In the genomic region with DNA sequence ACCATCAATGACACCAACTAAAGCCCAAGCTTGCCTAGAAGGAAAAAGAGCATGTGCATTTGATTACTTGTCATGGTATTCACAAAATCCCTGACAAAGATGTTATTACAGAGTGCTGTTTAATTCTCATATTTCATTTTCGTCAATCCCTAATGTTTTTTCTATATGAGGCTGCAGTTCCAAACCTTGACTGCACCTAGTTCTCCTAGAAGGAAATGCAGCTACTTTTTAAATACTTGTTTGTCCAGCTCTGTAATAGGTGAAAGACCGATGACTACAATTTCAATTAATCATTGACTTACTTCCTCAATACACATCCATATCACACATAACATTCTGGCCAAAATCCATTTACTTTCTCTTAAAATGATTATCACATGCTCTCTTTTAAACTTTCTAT, we compare ENCODE assay signal across 2 cellular contexts.
TF ChIP-seq lines count a peak whose summit lies in the region.

No MANE protein-coding gene starts in this region.

TF ChIP-seq in liver, 16 proteins besides CTCF, POLR2A, EP300 and RAD21:
- TF ChIP-seq NR2F2 (IDR thresholded peaks at IDR 0.05) (no peak), HNF4A (conservative IDR thresholded peaks at IDR 0.05) (peak in 1 of 2 donors; percentile 9), EGR1 (IDR thresholded peaks at IDR 0.05; ENCODE audit: low read depth in 2 of 2) (no peak), YY1 (IDR thresholded peaks at IDR 0.05) (no peak), FOXA1 (IDR thresholded peaks at IDR 0.05) (no peak), JUND (IDR thresholded peaks at IDR 0.05) (no peak), RXRA (IDR thresholded peaks at IDR 0.05) (no peak), GABPA (IDR thresholded peaks at IDR 0.05 in 1 of 2, conservative IDR thresholded peaks at IDR 0.05 in 1 of 2) (no peak), SP1 (IDR thresholded peaks at IDR 0.05) (peak; percentile 13), TAF1 (conservative IDR thresholded peaks at IDR 0.05) (no peak)
- TF ChIP-seq, protein P1, sequence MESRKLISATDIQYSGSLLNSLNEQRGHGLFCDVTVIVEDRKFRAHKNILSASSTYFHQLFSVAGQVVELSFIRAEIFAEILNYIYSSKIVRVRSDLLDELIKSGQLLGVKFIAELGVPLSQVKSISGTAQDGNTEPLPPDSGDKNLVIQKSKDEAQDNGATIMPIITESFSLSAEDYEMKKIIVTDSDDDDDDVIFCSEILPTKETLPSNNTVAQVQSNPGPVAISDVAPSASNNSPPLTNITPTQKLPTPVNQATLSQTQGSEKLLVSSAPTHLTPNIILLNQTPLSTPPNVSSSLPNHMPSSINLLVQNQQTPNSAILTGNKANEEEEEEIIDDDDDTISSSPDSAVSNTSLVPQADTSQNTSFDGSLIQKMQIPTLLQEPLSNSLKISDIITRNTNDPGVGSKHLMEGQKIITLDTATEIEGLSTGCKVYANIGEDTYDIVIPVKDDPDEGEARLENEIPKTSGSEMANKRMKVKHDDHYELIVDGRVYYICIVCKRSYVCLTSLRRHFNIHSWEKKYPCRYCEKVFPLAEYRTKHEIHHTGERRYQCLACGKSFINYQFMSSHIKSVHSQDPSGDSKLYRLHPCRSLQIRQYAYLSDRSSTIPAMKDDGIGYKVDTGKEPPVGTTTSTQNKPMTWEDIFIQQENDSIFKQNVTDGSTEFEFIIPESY (IDR thresholded peaks at IDR 0.05): no peak
- TF ChIP-seq, protein P2, sequence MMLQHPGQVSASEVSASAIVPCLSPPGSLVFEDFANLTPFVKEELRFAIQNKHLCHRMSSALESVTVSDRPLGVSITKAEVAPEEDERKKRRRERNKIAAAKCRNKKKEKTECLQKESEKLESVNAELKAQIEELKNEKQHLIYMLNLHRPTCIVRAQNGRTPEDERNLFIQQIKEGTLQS (IDR thresholded peaks at IDR 0.05): no peak
- TF ChIP-seq, protein P3, sequence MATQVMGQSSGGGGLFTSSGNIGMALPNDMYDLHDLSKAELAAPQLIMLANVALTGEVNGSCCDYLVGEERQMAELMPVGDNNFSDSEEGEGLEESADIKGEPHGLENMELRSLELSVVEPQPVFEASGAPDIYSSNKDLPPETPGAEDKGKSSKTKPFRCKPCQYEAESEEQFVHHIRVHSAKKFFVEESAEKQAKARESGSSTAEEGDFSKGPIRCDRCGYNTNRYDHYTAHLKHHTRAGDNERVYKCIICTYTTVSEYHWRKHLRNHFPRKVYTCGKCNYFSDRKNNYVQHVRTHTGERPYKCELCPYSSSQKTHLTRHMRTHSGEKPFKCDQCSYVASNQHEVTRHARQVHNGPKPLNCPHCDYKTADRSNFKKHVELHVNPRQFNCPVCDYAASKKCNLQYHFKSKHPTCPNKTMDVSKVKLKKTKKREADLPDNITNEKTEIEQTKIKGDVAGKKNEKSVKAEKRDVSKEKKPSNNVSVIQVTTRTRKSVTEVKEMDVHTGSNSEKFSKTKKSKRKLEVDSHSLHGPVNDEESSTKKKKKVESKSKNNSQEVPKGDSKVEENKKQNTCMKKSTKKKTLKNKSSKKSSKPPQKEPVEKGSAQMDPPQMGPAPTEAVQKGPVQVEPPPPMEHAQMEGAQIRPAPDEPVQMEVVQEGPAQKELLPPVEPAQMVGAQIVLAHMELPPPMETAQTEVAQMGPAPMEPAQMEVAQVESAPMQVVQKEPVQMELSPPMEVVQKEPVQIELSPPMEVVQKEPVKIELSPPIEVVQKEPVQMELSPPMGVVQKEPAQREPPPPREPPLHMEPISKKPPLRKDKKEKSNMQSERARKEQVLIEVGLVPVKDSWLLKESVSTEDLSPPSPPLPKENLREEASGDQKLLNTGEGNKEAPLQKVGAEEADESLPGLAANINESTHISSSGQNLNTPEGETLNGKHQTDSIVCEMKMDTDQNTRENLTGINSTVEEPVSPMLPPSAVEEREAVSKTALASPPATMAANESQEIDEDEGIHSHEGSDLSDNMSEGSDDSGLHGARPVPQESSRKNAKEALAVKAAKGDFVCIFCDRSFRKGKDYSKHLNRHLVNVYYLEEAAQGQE (IDR thresholded peaks at IDR 0.05): no peak
- TF ChIP-seq, protein P4, sequence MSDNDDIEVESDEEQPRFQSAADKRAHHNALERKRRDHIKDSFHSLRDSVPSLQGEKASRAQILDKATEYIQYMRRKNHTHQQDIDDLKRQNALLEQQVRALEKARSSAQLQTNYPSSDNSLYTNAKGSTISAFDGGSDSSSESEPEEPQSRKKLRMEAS (IDR thresholded peaks at IDR 0.05): no peak

TF ChIP-seq in HepG2, 621 proteins besides CTCF, POLR2A, EP300 and RAD21:
- TF ChIP-seq NCOA2 (CRISPR knock-in tag; IDR thresholded peaks at IDR 0.05): no peak
- TF ChIP-seq ZNF672 (CRISPR knock-in tag; IDR thresholded peaks at IDR 0.05): no peak
- no peak for TF ChIP-seq FOXC1 (CRISPR knock-in tag; IDR thresholded peaks at IDR 0.05; ENCODE audit: borderline replicate concordance)
- TF ChIP-seq ZNF773 (CRISPR knock-in tag; IDR thresholded peaks at IDR 0.05; ENCODE audit: borderline replicate concordance): no peak
